8 cellular contexts compared by ENCODE assay signal in genomic region chr1:41726899-41727748, GRCh38.
DNase-seq lines count a peak whose midpoint lies in the region; ATAC-seq and TF ChIP-seq lines count a peak whose summit lies in the region.

No MANE protein-coding gene starts in this region.

- no peak overlapping the region for H3K4me2 ChIP-seq in PC-3 (ENCODE audit: low read length)

- H3K27me3 ChIP-seq in PC-3 (ENCODE audit: low read length): no peaks in the 10 kb centered on the region

- BruUV-seq in PC-3 (replicated peaks; lab: Mats Ljungman, UMichigan): no TSS peak

- H3K4me1 ChIP-seq in PC-3 (ENCODE audit: insufficient read depth, low read length): no peaks in the 10 kb centered on the region

- intact Hi-C loops in head of caudate nucleus (cut with DNase I): no loop called here
- intact Hi-C loops in PC-3 (cut with micrococcal nuclease): no loop called here

- POLR2A ChIA-PET in PC-3 (lab: Charles Lee; ENCODE audit: unreplicated experiment): no interaction called here

- no peak overlapping the region for H3K9ac ChIP-seq in PC-3 (ENCODE audit: low read length)

- peaks cover 62% of the 10 kb centered on the region for H3K4me1 Mint-ChIP-seq in stimulated activated memory B cell treated with anti-CD40 and anti-IgM and Interleukin-4, amounts not matched to agents 10 μg/mL and 1 μg/mL and 100 μg/mL, for 72 hours

- H3K9me3 ChIP-seq in PC-3 (ENCODE audit: low read length): no peaks in the 10 kb centered on the region

- no peaks in the 10 kb centered on the region for H3K9me3 Mint-ChIP-seq in stimulated activated memory B cell treated with anti-CD40 and anti-IgM and Interleukin-4, amounts not matched to agents 10 μg/mL and 1 μg/mL and 100 μg/mL, for 72 hours

- no peaks in the 10 kb centered on the region for H3K36me3 ChIP-seq in PC-3 (ENCODE audit: low read depth, low read length)

- H3K79me2 ChIP-seq in PC-3 (ENCODE audit: low read length): no peaks in the 10 kb centered on the region

- H4K20me1 ChIP-seq in PC-3 (ENCODE audit: low read length): no peaks in the 10 kb centered on the region

- no peaks in the 10 kb centered on the region for H3K9me2 ChIP-seq in PC-3 (replicated peaks; ENCODE audit: low read length)

- H3K36me3 Mint-ChIP-seq in stimulated activated memory B cell treated with anti-CD40 and anti-IgM and Interleukin-4, amounts not matched to agents 10 μg/mL and 1 μg/mL and 100 μg/mL, for 72 hours: no peaks in the 10 kb centered on the region

- peak overlapping the region; percentile 43 for H3K4me3 Mint-ChIP-seq in stimulated activated memory B cell treated with anti-CD40 and anti-IgM and Interleukin-4, amounts not matched to agents 10 μg/mL and 1 μg/mL and 100 μg/mL, for 72 hours

- peak overlapping the region; percentile 86 for H3K27ac Mint-ChIP-seq in stimulated activated memory B cell treated with anti-CD40 and anti-IgM and Interleukin-4, amounts not matched to agents 10 μg/mL and 1 μg/mL and 100 μg/mL, for 72 hours

- no peak overlapping the region for H3K4me3 ChIP-seq in PC-3 (ENCODE audit: low read length)

- no peak overlapping the region for H3K27ac ChIP-seq in PC-3 (ENCODE audit: low read length)

- H3F3A ChIP-seq in PC-3 (ENCODE audit: low read length, unreplicated experiment): no peaks in the 10 kb centered on the region

- no peak overlapping the region for H2AFZ ChIP-seq in PC-3 (ENCODE audit: low read length)

- CTCF ChIA-PET in PC-3 (lab: Charles Lee): no interaction called here

- no peaks in the 10 kb centered on the region for H3K27me3 Mint-ChIP-seq in stimulated activated memory B cell treated with anti-CD40 and anti-IgM and Interleukin-4, amounts not matched to agents 10 μg/mL and 1 μg/mL and 100 μg/mL, for 72 hours

- DNase-seq in SIG-M5 (lab: John Stamatoyannopoulos, UW) (peak; percentile 71), head of caudate nucleus (peak in 37 of 42 donors; percentile 24 to 79 (median 53)), DMS53 treated with DMSO at 0.1 percent for 48 hours (lab: John Stamatoyannopoulos, UW; ENCODE audit: unreplicated experiment) (no peak), NCI-H146 treated with DMSO at 0.1 percent for 48 hours (lab: John Stamatoyannopoulos, UW; ENCODE audit: unreplicated experiment) (no peak), PC-3 (no peak)

- no peak; the same call in 1 of the 2 replicates for TF ChIP-seq CTCF in PC-3 (conservative IDR thresholded peaks at IDR 0.05; ENCODE audit: low read depth, low read length)

- ATAC-seq in GM18511 (IDR thresholded peaks at IDR 0.05; ENCODE audit: unreplicated experiment) (peak; percentile 45), HG02885 (IDR thresholded peaks at IDR 0.05; ENCODE audit: poor library complexity, unreplicated experiment) (peak; percentile 28), PC-3 (no peak)
- peak; percentile 62 for ATAC-seq in stimulated activated memory B cell treated with anti-CD40 and anti-IgM and Interleukin-4, amounts not matched to agents 10 μg/mL and 1 μg/mL and 100 μg/mL, for 72 hours

Comparison
In these comparisons a context has a peak if more than half of its experiments do, and no peak if none do; other contexts are left out.
1. DNase-seq: peak in SIG-M5 (single experiment) and head of caudate nucleus (37 of 42); none in DMS53 treated with DMSO at 0.1 percent for 48 hours (single experiment), NCI-H146 treated with DMSO at 0.1 percent for 48 hours (single experiment) and PC-3 (single experiment).